27 cellular contexts compared by ENCODE assay signal in the genomic region with DNA sequence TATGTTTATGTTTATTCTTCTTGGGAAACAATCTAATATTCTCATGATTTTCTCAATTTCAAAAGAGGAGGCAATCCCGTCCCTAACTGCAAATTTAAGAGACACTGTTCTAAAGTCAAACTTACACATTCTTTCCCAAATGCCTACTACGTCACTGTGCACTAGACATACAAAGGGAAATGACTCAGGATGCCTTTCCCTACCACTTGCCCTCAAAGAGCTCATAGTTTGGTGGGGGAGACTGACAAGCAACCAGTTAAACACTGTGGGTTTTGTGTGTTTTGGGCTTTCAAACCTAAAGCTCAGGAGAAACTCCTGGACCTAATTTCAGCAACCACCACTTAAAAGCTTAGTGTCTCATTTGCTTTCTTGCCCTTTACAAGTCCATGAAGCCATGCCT.
"Had no signal": no experiment of that assay in that cellular context is flagged by ENCODE, and none has a peak within 500 bp of the region (broad histone marks: within the 10 kb centered on the region; RNA-seq: fewer than 3 reads in every experiment).

No MANE protein-coding gene starts in this region.

- H3K9me3 Mint-ChIP-seq: endodermal cell; memory B cell; T-helper 1 cell treated with Interleukin-12 subunit alpha and Interleukin-12 subunit beta and Interleukin-4 antibody, amounts not matched to agents 30 μg/mL and 1 μg/mL, for 36 hours had no signal

- DNase-seq: activated CD4-positive, alpha-beta memory T cell treated with anti-CD3 and anti-CD28 coated beads, Interleukin-2, amount 10 ng/mL, durations not matched to agents 7 days and 5 days; activated CD4-positive, alpha-beta T cell treated with anti-CD3 and anti-CD28 coated beads for 1 hour; activated CD4-positive, alpha-beta T cell treated with anti-CD3 and anti-CD28 coated beads, Interleukin-2, amount 10 ng/mL, durations not matched to agents 7 days and 5 days; activated naive CD4-positive, alpha-beta T cell treated with Interleukin-2 at 50 U/mL for 16 hours; activated T-cell treated with anti-CD3 and anti-CD28 coated beads, Interleukin-2, amount 50 U/mL, for 48 hours; aorta; cortex of kidney; endodermal cell; left colon; midbrain; naive thymus-derived CD4-positive, alpha-beta T cell; pancreas; psoas muscle; stimulated activated CD4-positive, alpha-beta T cell treated with anti-CD3 and anti-CD28 coated beads, Interleukin-15, amount 100 ng/mL, for 24 hours; stimulated activated CD4-positive, alpha-beta T cell treated with anti-CD3 and anti-CD28 coated beads, Interleukin-2, amount 100 ng/mL, for 24 hours; stimulated activated naive B cell treated with anti-CD40 and anti-IgM and Interleukin-4, amounts not matched to agents 10 μg/mL and 1 μg/mL and 100 μg/mL, for 72 hours; stomach; thyroid gland; upper lobe of left lung had no signal

- H3K9me3 ChIP-seq: pancreas, psoas muscle, stomach, thyroid gland, upper lobe of left lung had no signal

- H3K4me1 Mint-ChIP-seq: activated CD4-positive, alpha-beta memory T cell treated with anti-CD3 and anti-CD28 coated beads, Interleukin-2, amount 10 ng/mL, durations not matched to agents 7 days and 5 days had no signal

- H3K27me3 ChIP-seq: pancreas, stomach, thyroid gland, upper lobe of left lung had no signal

- ATAC-seq: esophagus mucosa; left colon; naive thymus-derived CD4-positive, alpha-beta T cell; pancreas; psoas muscle; stimulated activated naive B cell treated with anti-CD40 and anti-IgM and Interleukin-4, amounts not matched to agents 10 μg/mL and 1 μg/mL and 100 μg/mL, for 72 hours; WTC11 had no signal

- H3K27ac ChIP-seq: pancreas, psoas muscle, stomach, thyroid gland, upper lobe of left lung had no signal

- H3K4me3 ChIP-seq: pancreas, psoas muscle, stomach, thyroid gland, upper lobe of left lung had no signal

- H3K4me1 ChIP-seq: psoas muscle had no signal

- H3K4me3 Mint-ChIP-seq: activated CD4-positive, alpha-beta memory T cell treated with anti-CD3 and anti-CD28 coated beads, Interleukin-2, amount 10 ng/mL, durations not matched to agents 7 days and 5 days; activated CD4-positive, alpha-beta T cell treated with anti-CD3 and anti-CD28 coated beads, Interleukin-2, amount 10 ng/mL, durations not matched to agents 7 days and 5 days; activated naive CD8-positive, alpha-beta T cell; brain; endodermal cell; memory B cell; naive thymus-derived CD4-positive, alpha-beta T cell; stimulated activated naive B cell treated with anti-CD40 and anti-IgM and Interleukin-4, amounts not matched to agents 10 μg/mL and 1 μg/mL and 100 μg/mL, for 72 hours; T-helper 1 cell treated with Interleukin-12 subunit alpha and Interleukin-12 subunit beta and Interleukin-4 antibody, amounts not matched to agents 30 μg/mL and 1 μg/mL, for 36 hours; WTC11 had no signal

- H3K36me3 ChIP-seq: pancreas, thyroid gland had no signal

- H3K27ac Mint-ChIP-seq: activated CD4-positive, alpha-beta memory T cell treated with anti-CD3 and anti-CD28 coated beads, Interleukin-2, amount 10 ng/mL, durations not matched to agents 7 days and 5 days; activated CD4-positive, alpha-beta T cell treated with anti-CD3 and anti-CD28 coated beads, Interleukin-2, amount 10 ng/mL, durations not matched to agents 7 days and 5 days; activated naive CD8-positive, alpha-beta T cell; endodermal cell; memory B cell; T-helper 1 cell treated with Interleukin-12 subunit alpha and Interleukin-12 subunit beta and Interleukin-4 antibody, amounts not matched to agents 30 μg/mL and 1 μg/mL, for 36 hours had no signal

- H3K27me3 Mint-ChIP-seq: activated CD4-positive, alpha-beta memory T cell treated with anti-CD3 and anti-CD28 coated beads, Interleukin-2, amount 10 ng/mL, durations not matched to agents 7 days and 5 days; activated CD4-positive, alpha-beta T cell treated with anti-CD3 and anti-CD28 coated beads, Interleukin-2, amount 10 ng/mL, durations not matched to agents 7 days and 5 days; activated naive CD8-positive, alpha-beta T cell; brain; memory B cell; naive thymus-derived CD4-positive, alpha-beta T cell; stimulated activated naive B cell treated with anti-CD40 and anti-IgM and Interleukin-4, amounts not matched to agents 10 μg/mL and 1 μg/mL and 100 μg/mL, for 72 hours had no signal

- FAIRE-seq: frontal cortex, keratinocyte, pancreas had no signal
